ENCODE assay signal across 17 cellular contexts in genomic region chrX:23792861-23793553, GRCh38. TPM values are rescaled to one million over a fixed set of nuclear protein-coding genes. Genes with fewer than 3 reads are reported as not detected.
DNase-seq lines count a peak whose midpoint lies in the region; TF ChIP-seq lines count a peak whose summit lies in the region.
"Had no signal": no experiment of that assay in that cellular context is flagged by ENCODE, and none has a peak within 500 bp of the region (broad histone marks: within the 10 kb centered on the region; RNA-seq: fewer than 3 reads in every experiment).

No MANE protein-coding gene starts in this region.

- no peaks in the 10 kb centered on the region for H3K36me3 ChIP-seq in thyroid gland
- no peaks in the 10 kb centered on the region for H3K36me3 ChIP-seq in left ventricle myocardium inferior
- H3K36me3 ChIP-seq: transverse colon had no signal

- no peaks in the 10 kb centered on the region for H3K9me3 ChIP-seq in thyroid gland
- H3K9me3 ChIP-seq in left ventricle myocardium inferior (replicated peaks), result no peaks in the 10 kb centered on the region
- H3K9me3 ChIP-seq: Caco-2, transverse colon had no signal

- TF ChIP-seq CTCF in brain (conservative IDR thresholded peaks at IDR 0.05), result no peak
- no peak for TF ChIP-seq CTCF in thyroid gland (IDR thresholded peaks at IDR 0.05)
- TF ChIP-seq CTCF in left ventricle myocardium inferior (IDR thresholded peaks at IDR 0.05; ENCODE audit: borderline replicate concordance), result no peak
- TF ChIP-seq CTCF in CD14-positive monocyte (IDR thresholded peaks at IDR 0.05), result no peak

- 32 to 34% methylated on average over 5 to 6 of the region's 6 CpGs for WGBS in thyroid gland, 2 donors

- DNase-seq in NCI-H2081 (lab: John Stamatoyannopoulos, UW) (peak; percentile 38 to 75), NCI-H2081 treated with DMSO at 0.1 percent for 48 hours (lab: John Stamatoyannopoulos, UW) (no peak), NCI-H2171 treated with DMSO at 0.1 percent for 48 hours (lab: John Stamatoyannopoulos, UW) (peak; percentile 83), thyroid gland (peak in 1 of 2 donors; percentile 34), left ventricle myocardium inferior (no peak), CD14-positive monocyte (ENCODE audit: low spot score) (no peak), T1000 (lab: John Stamatoyannopoulos, UW) (no peak)
- DNase-seq: activated T-cell treated with anti-CD3 and anti-CD28 coated beads, Interleukin-2, amount 50 U/mL, for 4 hours; amygdala; Caco-2; midbrain; PC-3; T-cell; transverse colon had no signal

- H3K9me3 Mint-ChIP-seq in brain (peaks cover 0 to 4% (median 0%) of the 10 kb centered on the region in 5 experiments), CD14-positive monocyte (peaks cover 0 to 2% (median 0%) of the 10 kb centered on the region in 7 donors)
- H3K9me3 Mint-ChIP-seq: activated T-cell treated with anti-CD3 and anti-CD28 coated beads, Interleukin-2, amount 50 U/mL, for 4 hours; T-cell had no signal

- H3K4me3 Mint-ChIP-seq in brain, result peak overlapping the region in 2 of 5 experiments; percentile 1 to 7
- no peak overlapping the region for H3K4me3 Mint-ChIP-seq in CD14-positive monocyte
- H3K4me3 Mint-ChIP-seq: activated T-cell treated with anti-CD3 and anti-CD28 coated beads, Interleukin-2, amount 50 U/mL, for 4 hours; T-cell had no signal

- H3K27me3 ChIP-seq in thyroid gland (no peaks in the 10 kb centered on the region), left ventricle myocardium inferior (ENCODE audit: low read depth) (no peaks in the 10 kb centered on the region)
- H3K27me3 ChIP-seq: transverse colon had no signal

- H3K27ac Mint-ChIP-seq in brain (peak overlapping the region in 4 of 5 experiments; percentile 38 to 74 (median 71)), CD14-positive monocyte (no peak overlapping the region)
- H3K27ac Mint-ChIP-seq: T-cell had no signal

- H3K27me3 Mint-ChIP-seq in brain, result peaks cover 8% of the 10 kb centered on the region
- H3K27me3 Mint-ChIP-seq in CD14-positive monocyte (ENCODE audit: low read depth in 3 of 3), result peaks cover 0 to 2% (median 0%) of the 10 kb centered on the region in 3 donors
- H3K27me3 Mint-ChIP-seq: T-cell had no signal

- H3K27ac ChIP-seq in thyroid gland, result peak overlapping the region; percentile 29 to 41 (median 37)
- no peak overlapping the region for H3K27ac ChIP-seq in left ventricle myocardium inferior (replicated peaks)
- H3K27ac ChIP-seq: 22Rv1, parathyroid adenoma, transverse colon had no signal

- H3K4me1 ChIP-seq in thyroid gland (peaks cover 5 to 9% of the 10 kb centered on the region in 2 donors), left ventricle myocardium inferior (peaks cover 5% of the 10 kb centered on the region)

- intact Hi-C loops in thyroid gland (cut with DNase I), result no loop called here
- intact Hi-C loops in left ventricle myocardium inferior (cut with micrococcal nuclease), result no loop called here
- intact Hi-C loops in CD14-positive monocyte (cut with micrococcal nuclease), result loop anchor here (10.0 kb wide), 2 partner anchors 52 to 262 kb away; partner anchors contain the start of gene EIF2S3 (in 1 of the 2)

- TF ChIP-seq POLR2A in thyroid gland (IDR thresholded peaks at IDR 0.05), result no peak

- H3K4me3 ChIP-seq in thyroid gland (replicated peaks in 1 of 3), result no peak overlapping the region
- no peak overlapping the region for H3K4me3 ChIP-seq in left ventricle myocardium inferior
- H3K4me3 ChIP-seq: transverse colon had no signal

- H3K36me3 Mint-ChIP-seq in brain (no peaks in the 10 kb centered on the region), CD14-positive monocyte (no peaks in the 10 kb centered on the region)
- H3K36me3 Mint-ChIP-seq: T-cell had no signal

- H3K4me1 Mint-ChIP-seq in brain, result peaks cover 42% of the 10 kb centered on the region
- H3K4me1 Mint-ChIP-seq in CD14-positive monocyte, result peaks cover 12% of the 10 kb centered on the region

RNA-seq across cellular contexts. Expression of gene SAT1, which starts 10.0 kb away (rescaled TPM):
- polyA plus RNA-seq in brain (ENCODE audit: insufficient read depth, low read depth, low replicate concordance) (71.9 TPM), CD14-positive monocyte (100 to 1,000 TPM; 897 to 970 TPM)
- total RNA-seq in thyroid gland (1,000 to 10,000 TPM in 1 of 4 donors, 100 to 1,000 TPM in 3; 768 to 1,187 (median 831) TPM), left ventricle myocardium inferior (99.7 TPM)

RNA-seq across cellular contexts. Expression of gene ACOT9, which starts 49.9 kb away (rescaled TPM):
- 7.9 TPM for polyA plus RNA-seq in brain (ENCODE audit: insufficient read depth, low read depth, low replicate concordance)
- 10 to 100 TPM; 50.1 to 73.9 (median 62.8) TPM for total RNA-seq in thyroid gland
- 49.1 TPM for total RNA-seq in left ventricle myocardium inferior
- 10 to 100 TPM; 49.2 to 51.8 TPM for polyA plus RNA-seq in CD14-positive monocyte

Comparison
In these comparisons a context has a peak if more than half of its experiments do, and no peak if none do; other contexts are left out.
1. DNase-seq: peak in NCI-H2081 (2 of 2) and NCI-H2171 treated with DMSO at 0.1 percent for 48 hours (single experiment); none in NCI-H2081 treated with DMSO at 0.1 percent for 48 hours (single experiment), left ventricle myocardium inferior (single experiment), CD14-positive monocyte (single experiment) and T1000 (single experiment).
2. H3K27ac Mint-ChIP-seq: peak in brain (4 of 5); none in CD14-positive monocyte (0 of 7).
3. intact Hi-C loops: an anchor here in CD14-positive monocyte (10.0 kb wide); none called in thyroid gland and left ventricle myocardium inferior.